ENCODE assay signal across 6 cellular contexts in genomic region chr3:52272172-52272571, GRCh38. TPM values are rescaled to one million over a fixed set of nuclear protein-coding genes. Genes with fewer than 3 reads are reported as not detected.
DNase-seq lines count a peak whose midpoint lies in the region; ATAC-seq and TF ChIP-seq lines count a peak whose summit lies in the region.
"Not testable (repeated sequence)": the region's sequence is repeated elsewhere in the genome, so short reads cannot be mapped to it uniquely, and the experiment has no call there.

No MANE protein-coding gene starts in this region.

- not testable (repeated sequence) for ATAC-seq in T-cell (replicated peaks in 1 of 4); activated T-cell treated with anti-CD3 and anti-CD28 coated beads, Interleukin-2, amount 50 U/mL, for 4 hours; central memory CD8-positive, alpha-beta T cell (replicated peaks; ENCODE audit: extremely low read depth, poor library complexity, severe bottlenecking)

- H3K27ac ChIP-seq in stomach: peak overlapping the region in 3 of 5 donors; percentile 47 to 64 (median 58)

- H3K36me3 Mint-ChIP-seq in T-cell: peaks cover 43% of the 10 kb centered on the region
- H3K36me3 Mint-ChIP-seq in activated T-cell treated with anti-CD3 and anti-CD28 coated beads, Interleukin-2, amount 50 U/mL, for 4 hours (ENCODE audit: insufficient read depth): peaks cover 48% of the 10 kb centered on the region
- peaks cover 66% of the 10 kb centered on the region for H3K36me3 Mint-ChIP-seq in central memory CD8-positive, alpha-beta T cell (ENCODE audit: insufficient read depth)

- intact Hi-C loops in stomach (cut with DNase I; ENCODE audit: low total_unique reads): not testable (repeated sequence)

- TF ChIP-seq EP300 in stomach (IDR thresholded peaks at IDR 0.05): not testable (repeated sequence)

- H3K27me3 ChIP-seq in GM06990 (replicated peaks; ENCODE audit: control insufficient read depth, insufficient read depth, low read length); stomach: not testable (repeated sequence)

- peaks cover 58 to 100% (median 73%) of the 10 kb centered on the region in 4 donors for H3K4me1 ChIP-seq in stomach

- not testable (repeated sequence) for H3K9me3 Mint-ChIP-seq in T-cell; activated T-cell treated with anti-CD3 and anti-CD28 coated beads, Interleukin-2, amount 50 U/mL, for 4 hours; central memory CD8-positive, alpha-beta T cell

- CTCF ChIA-PET in T-cell (lab: Charles Lee): interaction anchor here (0.5 to 2.1 kb wide), 5 partner anchors 10 to 272 kb away, joined by 3 to 15 read pairs (median 8); no protein-coding TSS in a partner anchor

- H3K4me3 ChIP-seq in GM06990 (replicated peaks; ENCODE audit: low read depth, low read length) (peak overlapping the region; percentile 1; the same call in 1 of the 2 replicates), stomach (peak overlapping the region in 1 of 4 donors; percentile 15)

- H3K9me3 ChIP-seq in stomach: not testable (repeated sequence)

- DNase-seq in GM06990 (ENCODE audit: extremely low read depth, insufficient read length); activated T-cell treated with anti-CD3 and anti-CD28 coated beads, Interleukin-2, amount 50 U/mL, for 4 hours; central memory CD8-positive, alpha-beta T cell (ENCODE audit: low spot score in 2 of 2); stomach: not testable (repeated sequence)
- DNase-seq in T-cell: peak in 1 of 34 experiments; percentile 10
- DNase-seq in mesenteric fat pad (ENCODE audit: low spot score): peak; percentile 41

- H3K36me3 ChIP-seq in GM06990 (ENCODE audit: control insufficient read depth, insufficient read depth, low read length): peaks cover 13% of the 10 kb centered on the region
- peaks cover 21 to 49% (median 45%) of the 10 kb centered on the region in 4 donors for H3K36me3 ChIP-seq in stomach

- not testable (repeated sequence) for TF ChIP-seq POLR2A in stomach (IDR thresholded peaks at IDR 0.05)

- H3K4me1 Mint-ChIP-seq in T-cell: peaks cover 82 to 91% (median 89%) of the 10 kb centered on the region in 3 donors
- H3K4me1 Mint-ChIP-seq in activated T-cell treated with anti-CD3 and anti-CD28 coated beads, Interleukin-2, amount 50 U/mL, for 4 hours (ENCODE audit: low read depth): peaks cover 80% of the 10 kb centered on the region
- peaks cover 78% of the 10 kb centered on the region for H3K4me1 Mint-ChIP-seq in central memory CD8-positive, alpha-beta T cell

- peak overlapping the region; percentile 84 to 92 (median 89) for H3K4me3 Mint-ChIP-seq in T-cell
- peak overlapping the region; percentile 78 for H3K4me3 Mint-ChIP-seq in activated T-cell treated with anti-CD3 and anti-CD28 coated beads, Interleukin-2, amount 50 U/mL, for 4 hours
- peak overlapping the region; percentile 95 for H3K4me3 Mint-ChIP-seq in central memory CD8-positive, alpha-beta T cell

- 71 to 87% (median 81%) methylated on average over 9 of the region's 9 CpGs for WGBS in stomach, 5 donors

- H3K27ac Mint-ChIP-seq in T-cell: peak overlapping the region; percentile 92 to 93
- H3K27ac Mint-ChIP-seq in central memory CD8-positive, alpha-beta T cell (ENCODE audit: low read depth): peak overlapping the region; percentile 94

- not testable (repeated sequence) for H3K27me3 Mint-ChIP-seq in T-cell; activated T-cell treated with anti-CD3 and anti-CD28 coated beads, Interleukin-2, amount 50 U/mL, for 4 hours (ENCODE audit: low read depth); central memory CD8-positive, alpha-beta T cell

- POLR2A ChIA-PET in T-cell (lab: Charles Lee): interaction anchor here (0.7 to 1.6 kb wide), 5 partner anchors 10 to 281 kb away, joined by 3 to 15 read pairs (median 6); no protein-coding TSS in a partner anchor

- not testable (repeated sequence) for TF ChIP-seq CTCF in GM06990 (IDR thresholded peaks at IDR 0.05; ENCODE audit: insufficient read depth, low read length, poor library complexity, severe bottlenecking); stomach (IDR thresholded peaks at IDR 0.05)

RNA-seq across cellular contexts. Expression of gene WDR82, which starts 6.3 kb away (rescaled TPM):
- 100 to 1,000 TPM; 119 to 159 (median 154) TPM for total RNA-seq in T-cell
- total RNA-seq in activated T-cell treated with anti-CD3 and anti-CD28 coated beads, Interleukin-2, amount 50 U/mL, for 4 hours: 100 to 1,000 TPM; 107 to 119 (median 115) TPM
- 52.7 TPM for total RNA-seq in mesenteric fat pad
- 10 to 100 TPM in 4 of 5 donors, 1 to 10 TPM in 1; 8.2 to 64.8 (median 30.4) TPM for total RNA-seq in stomach
- 10 to 100 TPM; 20.6 to 28.7 (median 28.0) TPM for polyA plus RNA-seq in stomach

RNA-seq across cellular contexts. Expression of gene GLYCTK, which starts 15.5 kb away (rescaled TPM):
- total RNA-seq in T-cell (10 to 100 TPM; 36.7 to 42.5 (median 37.5) TPM), mesenteric fat pad (14.1 TPM), stomach (10 to 100 TPM; 16.7 to 55.0 (median 19.2) TPM)
- total RNA-seq in activated T-cell treated with anti-CD3 and anti-CD28 coated beads, Interleukin-2, amount 50 U/mL, for 4 hours: 10 to 100 TPM; 13.0 to 15.5 (median 13.3) TPM
- polyA plus RNA-seq in stomach: 10 to 100 TPM in 2 of 3 donors, 1 to 10 TPM in 1; 9.1 to 26.9 (median 14.6) TPM

RNA-seq across cellular contexts. Expression of gene PPM1M, which starts 26.6 kb away (rescaled TPM):
- 10 to 100 TPM; 63.4 to 78.1 (median 73.4) TPM for total RNA-seq in T-cell
- 10 to 100 TPM; 26.6 to 40.0 (median 39.7) TPM for total RNA-seq in activated T-cell treated with anti-CD3 and anti-CD28 coated beads, Interleukin-2, amount 50 U/mL, for 4 hours
- 26.8 TPM for total RNA-seq in mesenteric fat pad
- 10 to 100 TPM in 3 of 5 donors, 1 to 10 TPM in 2; 7.9 to 44.9 (median 11.0) TPM for total RNA-seq in stomach
- 10 to 100 TPM; 16.4 to 25.7 (median 19.8) TPM for polyA plus RNA-seq in stomach

RNA-seq across cellular contexts. Expression of gene TWF2, which starts 33.2 kb away (rescaled TPM):
- total RNA-seq in T-cell: 10 to 100 TPM; 49.8 to 99.9 (median 88.3) TPM
- total RNA-seq in activated T-cell treated with anti-CD3 and anti-CD28 coated beads, Interleukin-2, amount 50 U/mL, for 4 hours: 10 to 100 TPM; 69.7 to 76.5 (median 72.8) TPM
- total RNA-seq in mesenteric fat pad: 52.4 TPM
- total RNA-seq in stomach: 100 to 1,000 TPM in 1 of 5 donors, 10 to 100 TPM in 4; 18.7 to 237 (median 39.1) TPM
- 10 to 100 TPM; 37.5 to 58.7 (median 40.8) TPM for polyA plus RNA-seq in stomach

RNA-seq across cellular contexts. Expression of gene DNAH1, which starts 43.9 kb away (rescaled TPM):
- 10 to 100 TPM; 41.5 to 72.0 (median 44.2) TPM for total RNA-seq in T-cell
- total RNA-seq in activated T-cell treated with anti-CD3 and anti-CD28 coated beads, Interleukin-2, amount 50 U/mL, for 4 hours: 1 to 10 TPM; 6.4 to 8.4 (median 6.6) TPM
- 9.9 TPM for total RNA-seq in mesenteric fat pad
- 10 to 100 TPM in 4 of 5 donors, 1 to 10 TPM in 1; 6.1 to 57.6 (median 22.2) TPM for total RNA-seq in stomach
- polyA plus RNA-seq in stomach: 1 to 10 TPM; 1.9 to 3.4 (median 3.0) TPM
